ENCODE assay signal across 17 cellular contexts in the genomic region with DNA sequence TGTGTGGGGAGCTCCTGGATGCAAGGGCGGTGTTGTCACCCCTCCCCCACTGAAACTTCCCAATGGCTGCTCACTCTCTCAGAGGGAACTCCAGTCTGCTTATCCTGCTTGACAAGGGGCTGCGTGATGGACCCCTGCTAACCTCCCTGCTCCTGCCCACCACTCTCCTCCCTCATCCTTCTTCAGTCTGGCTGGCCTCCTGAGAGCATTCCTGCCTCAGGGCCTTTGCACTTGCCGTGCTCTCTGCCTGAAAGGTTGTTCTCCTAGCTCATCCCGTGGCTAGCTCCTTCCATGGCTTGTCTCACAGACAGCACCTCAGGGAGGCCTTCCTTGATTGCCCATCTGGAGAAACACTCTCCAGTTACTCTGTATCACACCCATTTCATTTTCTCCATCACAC.
DNase-seq lines count a peak whose midpoint lies in the region; ATAC-seq and TF ChIP-seq lines count a peak whose summit lies in the region.
"Had no signal": no experiment of that assay in that cellular context is flagged by ENCODE, and none has a peak within 500 bp of the region (broad histone marks: within the 10 kb centered on the region; RNA-seq: fewer than 3 reads in every experiment).

No MANE protein-coding gene starts in this region.

- H3K27ac Mint-ChIP-seq in WTC11 (no peak overlapping the region), nephron progenitor cell (peak overlapping the region; percentile 68)
- H3K27ac Mint-ChIP-seq: CD4-positive, alpha-beta memory T cell had no signal

- POLR2A ChIA-PET in HEK293 (lab: Yijun Ruan, JAX), result interaction anchor here (0.5 to 0.6 kb wide), 2 partner anchors 91 to 245 kb away, joined by 3 read pairs; no protein-coding TSS in a partner anchor
- POLR2A ChIA-PET in WTC11 (lab: Charles Lee), result no interaction called here

- no peak for TF ChIP-seq EP300 in suprapubic skin (IDR thresholded peaks at IDR 0.05)

- H3K9me3 ChIP-seq in HEK293 (ENCODE audit: control insufficient read depth, insufficient read depth, low read depth, low read length) (no peaks in the 10 kb centered on the region), suprapubic skin (no peaks in the 10 kb centered on the region)

- ATAC-seq in WTC11 (no peak), HG02678 (IDR thresholded peaks at IDR 0.05; ENCODE audit: unreplicated experiment) (no peak), HG02884 (IDR thresholded peaks at IDR 0.05; ENCODE audit: unreplicated experiment) (no peak), HG02610 (IDR thresholded peaks at IDR 0.05; ENCODE audit: unreplicated experiment) (no peak)
- ATAC-seq: GM12878 had no signal

- H3K36me3 Mint-ChIP-seq in WTC11 (no peaks in the 10 kb centered on the region), nephron progenitor cell (ENCODE audit: low read depth) (no peaks in the 10 kb centered on the region)
- H3K36me3 Mint-ChIP-seq: CD4-positive, alpha-beta memory T cell had no signal

- CTCF ChIA-PET in HEK293 (lab: Yijun Ruan, JAX) (interaction anchor here (0.5 to 3.5 kb wide), 5 partner anchors 34 to 190 kb away, joined by 3 to 13 read pairs (median 3); no protein-coding TSS in a partner anchor), WTC11 (lab: Charles Lee) (interaction anchor here (1.1 to 5.0 kb wide), 4 partner anchors 17 to 132 kb away, joined by 3 to 15 read pairs (median 4); no protein-coding TSS in a partner anchor)

- H3K4me1 Mint-ChIP-seq in WTC11, result peaks cover 5% of the 10 kb centered on the region
- peaks cover 9% of the 10 kb centered on the region for H3K4me1 Mint-ChIP-seq in nephron progenitor cell
- H3K4me1 Mint-ChIP-seq: CD4-positive, alpha-beta memory T cell had no signal

- H3K4me1 ChIP-seq in HEK293 (ENCODE audit: control insufficient read depth, insufficient read depth, low read length) (no peaks in the 10 kb centered on the region; the same call in 1 of the 2 replicates), suprapubic skin (peaks cover 8% of the 10 kb centered on the region)

- TF ChIP-seq POLR2A in suprapubic skin (IDR thresholded peaks at IDR 0.05), result no peak

- WGBS in suprapubic skin, result 85% methylated on average over 4 of the region's 4 CpGs

- TF ChIP-seq CTCF in HEK293 (tag by site-specific recombination; IDR thresholded peaks at IDR 0.05) (no peak), WTC11 (IDR thresholded peaks at IDR 0.05) (no peak), nephron progenitor cell (IDR thresholded peaks at IDR 0.05) (no peak), suprapubic skin (IDR thresholded peaks at IDR 0.05) (no peak)

- no peak for DNase-seq in WTC11 (ENCODE audit: low spot score)
- DNase-seq in nephron progenitor cell, result no peak
- no peak for DNase-seq in suprapubic skin (ENCODE audit: low spot score in 2 of 2)
- DNase-seq in NCI-H82 treated with DMSO at 0.1 percent for 48 hours (lab: John Stamatoyannopoulos, UW; ENCODE audit: unreplicated experiment), result no peak
- DNase-seq: Calu3; CD4-positive, alpha-beta memory T cell; COR-L47; DMS153; DND-41; GDM1; GM23248; HCEC 1CT had no signal

- H3K4me3 ChIP-seq in HEK293 (ENCODE audit: low read depth, low read length) (no peak overlapping the region), suprapubic skin (no peak overlapping the region)
- H3K4me3 ChIP-seq: GM12878, GM23248 had no signal

- H3K27me3 ChIP-seq in suprapubic skin, result no peaks in the 10 kb centered on the region

- H3K27ac ChIP-seq in HEK293 (ENCODE audit: extremely low read depth, low read depth, low read length), result no peak overlapping the region
- H3K27ac ChIP-seq in suprapubic skin, result peak overlapping the region; percentile 2
- H3K27ac ChIP-seq: GM23248 had no signal

- H3K4me3 Mint-ChIP-seq in WTC11 (no peak overlapping the region), nephron progenitor cell (no peak overlapping the region)
- H3K4me3 Mint-ChIP-seq: CD4-positive, alpha-beta memory T cell had no signal

- H3K9me3 Mint-ChIP-seq in WTC11, result no peaks in the 10 kb centered on the region
- H3K9me3 Mint-ChIP-seq in nephron progenitor cell, result no peaks in the 10 kb centered on the region

- H3K27me3 Mint-ChIP-seq in WTC11 (ENCODE audit: low read depth) (no peaks in the 10 kb centered on the region), nephron progenitor cell (ENCODE audit: low read depth, poor library complexity) (peaks cover 20% of the 10 kb centered on the region)

- no peaks in the 10 kb centered on the region for H3K36me3 ChIP-seq in HEK293 (ENCODE audit: control insufficient read depth in 2 of 2, insufficient read depth in 1 of 2, low read length in 2 of 2)
- H3K36me3 ChIP-seq in suprapubic skin, result no peaks in the 10 kb centered on the region

TF ChIP-seq in HEK293, 187 proteins besides CTCF, POLR2A, EP300 and RAD21:
- TF ChIP-seq ZNF623 (tag by site-specific recombination; IDR thresholded peaks at IDR 0.05), result peak; percentile 96
- TF ChIP-seq ZNF23 (tag by site-specific recombination; IDR thresholded peaks at IDR 0.05; ENCODE audit: borderline replicate concordance), result no peak

TF ChIP-seq in WTC11, 78 proteins besides CTCF, POLR2A, EP300 and RAD21:
- TF ChIP-seq ZSCAN18 (CRISPR knock-in tag; IDR thresholded peaks at IDR 0.05) (no peak), GTF2I (CRISPR knock-in tag; conservative IDR thresholded peaks at IDR 0.05) (0 out of 2 replicates have a peak, but pooled peaks have one; percentile 9)
